In genomic region chr11:21820176-21820575, GRCh38 we compare ENCODE assay signal across 23 cellular contexts.
"Had no signal": no experiment of that assay in that cellular context is flagged by ENCODE, and none has a peak within 500 bp of the region (broad histone marks: within the 10 kb centered on the region; RNA-seq: fewer than 3 reads in every experiment).

No MANE protein-coding gene starts in this region.

- H3K4me3 ChIP-seq: neural progenitor cell, ovary, psoas muscle, right lobe of liver, sigmoid colon, stomach, thoracic aorta, thyroid gland, tibial nerve, upper lobe of right lung, uterus had no signal

- H3K9ac ChIP-seq: neural progenitor cell, parathyroid adenoma had no signal

- H2AFZ ChIP-seq: neural progenitor cell, parathyroid adenoma had no signal

- H3K9me3 ChIP-seq: ovary, psoas muscle, right lobe of liver, sigmoid colon, stomach, thoracic aorta, thyroid gland, tibial nerve, upper lobe of right lung, uterus had no signal

- H3K27me3 ChIP-seq: neural progenitor cell, ovary, right lobe of liver, sigmoid colon, stomach, thyroid gland, tibial nerve, upper lobe of right lung, uterus had no signal

- DNase-seq: natural killer cell; occipital lobe; ovary; posterior cingulate gyrus; psoas muscle; right cardiac atrium; right lobe of liver; sigmoid colon; small intestine; stimulated activated CD4-positive, alpha-beta T cell treated with anti-CD3 and anti-CD28 coated beads, Interleukin-15, amount 100 ng/mL, for 24 hours; stimulated activated CD4-positive, alpha-beta T cell treated with anti-CD3 and anti-CD28 coated beads, Interleukin-2, amount 100 ng/mL, for 24 hours; stimulated activated CD4-positive, alpha-beta T cell treated with anti-CD3 and anti-CD28 coated beads, Interleukin-2, amount 100 ng/mL, for 48 hours; stimulated activated CD4-positive, alpha-beta T cell treated with anti-CD3 and anti-CD28 coated beads, Interleukin-4, amount 100 ng/mL, for 24 hours; stimulated activated naive B cell treated with anti-CD40 and anti-IgM and Interleukin-4, amounts not matched to agents 10 μg/mL and 1 μg/mL and 100 μg/mL, for 72 hours; stimulated activated naive CD4-positive, alpha-beta T cell treated with Interleukin-2 at 50 U/mL for 16 hours; stomach; thyroid gland; upper lobe of right lung; uterus had no signal

- H3K36me3 ChIP-seq: neural progenitor cell, ovary, right lobe of liver, sigmoid colon, stomach, thoracic aorta, thyroid gland, tibial nerve, upper lobe of right lung, uterus had no signal

- H3K4me2 ChIP-seq: neural progenitor cell had no signal

- H3K4me1 ChIP-seq: neural progenitor cell, parathyroid adenoma, psoas muscle, right lobe of liver, sigmoid colon, stomach, upper lobe of right lung, uterus had no signal

- H3K79me2 ChIP-seq: parathyroid adenoma had no signal

- H3K27ac ChIP-seq: neural progenitor cell, ovary, parathyroid adenoma, psoas muscle, right lobe of liver, sigmoid colon, stomach, thoracic aorta, thyroid gland, tibial nerve, upper lobe of right lung, uterus had no signal
